In genomic region chr12:15936751-15937150, GRCh38 we compare ENCODE assay signal across 14 cellular contexts. TPM values are rescaled to one million over a fixed set of nuclear protein-coding genes. Genes with fewer than 3 reads are reported as not detected.
DNase-seq lines count a peak whose midpoint lies in the region; ATAC-seq and TF ChIP-seq lines count a peak whose summit lies in the region.
"Had no signal": no experiment of that assay in that cellular context is flagged by ENCODE, and none has a peak within 500 bp of the region (broad histone marks: within the 10 kb centered on the region; RNA-seq: fewer than 3 reads in every experiment).

No MANE protein-coding gene starts in this region.

- H3K9me3 Mint-ChIP-seq in stimulated activated naive B cell treated with anti-CD40 and anti-IgM and Interleukin-4, amounts not matched to agents 10 μg/mL and 1 μg/mL and 100 μg/mL, for 72 hours = peaks cover 13 to 14% of the 10 kb centered on the region in 2 donors

- H3K9me3 ChIP-seq in HEK293 (ENCODE audit: control insufficient read depth, insufficient read depth, low read depth, low read length) (peaks cover 2% of the 10 kb centered on the region; the same call in 1 of the 2 replicates), mammary epithelial cell (replicated peaks; ENCODE audit: insufficient read depth, low read length) (peaks cover 8% of the 10 kb centered on the region)

- H3K9ac ChIP-seq in mammary epithelial cell (ENCODE audit: insufficient read depth, low read length) = no peak overlapping the region

- no peak overlapping the region for H3K4me2 ChIP-seq in mammary epithelial cell (ENCODE audit: insufficient read depth, low read depth, low read length)

- H3K4me1 Mint-ChIP-seq in stimulated activated naive B cell treated with anti-CD40 and anti-IgM and Interleukin-4, amounts not matched to agents 10 μg/mL and 1 μg/mL and 100 μg/mL, for 72 hours = peaks cover 7 to 23% of the 10 kb centered on the region in 2 donors

- H3K27ac ChIP-seq in HEK293 (ENCODE audit: extremely low read depth, low read depth, low read length) (no peak overlapping the region), mammary epithelial cell (ENCODE audit: insufficient read depth, low read depth, low read length) (no peak overlapping the region), foreskin keratinocyte (no peak overlapping the region)

- intact Hi-C loops in mammary epithelial cell (cut with micrococcal nuclease) = no loop called here
- intact Hi-C loops in left colon (cut with DNase I, micrococcal nuclease) = no loop called here

- H3K4me3 ChIP-seq in HEK293 (ENCODE audit: low read depth, low read length) (no peak overlapping the region), mammary epithelial cell (replicated peaks in 1 of 3; ENCODE audit: insufficient read depth in 1 of 3, low read depth in 2 of 3, low read length in 3 of 3) (no peak overlapping the region)

- H3K36me3 ChIP-seq in HEK293 (ENCODE audit: control insufficient read depth in 2 of 2, insufficient read depth in 1 of 2, low read length in 2 of 2) (no peaks in the 10 kb centered on the region), mammary epithelial cell (ENCODE audit: insufficient read depth, low read length) (no peaks in the 10 kb centered on the region)

- H3K4me3 Mint-ChIP-seq in stimulated activated naive B cell treated with anti-CD40 and anti-IgM and Interleukin-4, amounts not matched to agents 10 μg/mL and 1 μg/mL and 100 μg/mL, for 72 hours = no peak overlapping the region
- H3K4me3 Mint-ChIP-seq: B cell; CD4-positive, alpha-beta T cell had no signal

- WGBS in mammary epithelial cell (ENCODE audit: low coverage, missing lambda C conversion rate) = 88% methylated on average over 3 of the region's 3 CpGs

- no peak overlapping the region for H2AFZ ChIP-seq in mammary epithelial cell (ENCODE audit: low read depth, low read length)

- H3K27me3 Mint-ChIP-seq in stimulated activated naive B cell treated with anti-CD40 and anti-IgM and Interleukin-4, amounts not matched to agents 10 μg/mL and 1 μg/mL and 100 μg/mL, for 72 hours = no peaks in the 10 kb centered on the region
- H3K27me3 Mint-ChIP-seq: B cell; CD4-positive, alpha-beta T cell had no signal

- H3K27me3 ChIP-seq in mammary epithelial cell (ENCODE audit: insufficient read depth, low read length) (no peaks in the 10 kb centered on the region), foreskin keratinocyte (no peaks in the 10 kb centered on the region)

- H3K4me1 ChIP-seq in HEK293 (ENCODE audit: control insufficient read depth, insufficient read depth, low read length) (peaks cover 2% of the 10 kb centered on the region; the same call in 1 of the 2 replicates), mammary epithelial cell (ENCODE audit: insufficient read depth, low read length) (peaks cover 2% of the 10 kb centered on the region), foreskin keratinocyte (no peaks in the 10 kb centered on the region)

- H4K20me1 ChIP-seq in mammary epithelial cell (ENCODE audit: insufficient read depth, low read length) = no peaks in the 10 kb centered on the region

- in situ Hi-C loops in mammary epithelial cell (cut with MboI; ENCODE audit: low sequenced_read_pairs in 2 of 2) = no loop called here

- H3K36me3 Mint-ChIP-seq in stimulated activated naive B cell treated with anti-CD40 and anti-IgM and Interleukin-4, amounts not matched to agents 10 μg/mL and 1 μg/mL and 100 μg/mL, for 72 hours = peaks cover 20 to 34% of the 10 kb centered on the region in 2 donors

- DNase-seq in mammary epithelial cell (peak; percentile 32), foreskin keratinocyte (no peak), kidney tubule cell (ENCODE audit: low spot score) (no peak), RKO (ENCODE audit: low spot score) (no peak), left colon (no peak)
- DNase-seq in stimulated activated naive B cell treated with anti-CD40 and anti-IgM and Interleukin-4, amounts not matched to agents 10 μg/mL and 1 μg/mL and 100 μg/mL, for 72 hours = no peak
- DNase-seq: C1 segment of cervical spinal cord; CD4-positive, alpha-beta T cell; DMS79; GOT3; HCEC 1CT had no signal

- POLR2A ChIA-PET in HEK293 (lab: Yijun Ruan, JAX) = no interaction called here

- H3K79me2 ChIP-seq in mammary epithelial cell (ENCODE audit: insufficient read depth, low read length) = peaks cover 57% of the 10 kb centered on the region

- H3K27ac Mint-ChIP-seq in stimulated activated naive B cell treated with anti-CD40 and anti-IgM and Interleukin-4, amounts not matched to agents 10 μg/mL and 1 μg/mL and 100 μg/mL, for 72 hours = peak overlapping the region; percentile 48
- H3K27ac Mint-ChIP-seq: B cell; CD4-positive, alpha-beta T cell had no signal

- TF ChIP-seq CTCF in HEK293 (tag by site-specific recombination; IDR thresholded peaks at IDR 0.05) (no peak), mammary epithelial cell (conservative IDR thresholded peaks at IDR 0.05 in 1 of 2, IDR thresholded peaks at IDR 0.05 in 1 of 2; ENCODE audit: extremely low read depth in 1 of 2, insufficient read depth in 1 of 2, low read depth in 1 of 2, low read length in 2 of 2) (no peak), foreskin keratinocyte (conservative IDR thresholded peaks at IDR 0.05) (no peak)

- peak; percentile 26 for ATAC-seq in foreskin keratinocyte
- ATAC-seq in stimulated activated naive B cell treated with anti-CD40 and anti-IgM and Interleukin-4, amounts not matched to agents 10 μg/mL and 1 μg/mL and 100 μg/mL, for 72 hours (replicated peaks) = no peak
- ATAC-seq in left colon = no peak
- ATAC-seq: HepG2 had no signal

- no TSS peak for BruUV-seq in mammary epithelial cell (replicated peaks; lab: Mats Ljungman, UMichigan)

- dilution Hi-C loops in mammary epithelial cell (cut with HindIII; ENCODE audit: low sequenced_read_pairs) = no loop called here

- CTCF ChIA-PET in HEK293 (lab: Yijun Ruan, JAX) (no interaction called here), mammary epithelial cell (lab: Charles Lee; ENCODE audit: low non-redundant PET) (no interaction called here)

TF ChIP-seq in HEK293, 187 proteins besides CTCF, POLR2A, EP300 and RAD21:
- TF ChIP-seq YY1 (tag by site-specific recombination; IDR thresholded peaks at IDR 0.05) = no peak
- TF ChIP-seq, protein P1, sequence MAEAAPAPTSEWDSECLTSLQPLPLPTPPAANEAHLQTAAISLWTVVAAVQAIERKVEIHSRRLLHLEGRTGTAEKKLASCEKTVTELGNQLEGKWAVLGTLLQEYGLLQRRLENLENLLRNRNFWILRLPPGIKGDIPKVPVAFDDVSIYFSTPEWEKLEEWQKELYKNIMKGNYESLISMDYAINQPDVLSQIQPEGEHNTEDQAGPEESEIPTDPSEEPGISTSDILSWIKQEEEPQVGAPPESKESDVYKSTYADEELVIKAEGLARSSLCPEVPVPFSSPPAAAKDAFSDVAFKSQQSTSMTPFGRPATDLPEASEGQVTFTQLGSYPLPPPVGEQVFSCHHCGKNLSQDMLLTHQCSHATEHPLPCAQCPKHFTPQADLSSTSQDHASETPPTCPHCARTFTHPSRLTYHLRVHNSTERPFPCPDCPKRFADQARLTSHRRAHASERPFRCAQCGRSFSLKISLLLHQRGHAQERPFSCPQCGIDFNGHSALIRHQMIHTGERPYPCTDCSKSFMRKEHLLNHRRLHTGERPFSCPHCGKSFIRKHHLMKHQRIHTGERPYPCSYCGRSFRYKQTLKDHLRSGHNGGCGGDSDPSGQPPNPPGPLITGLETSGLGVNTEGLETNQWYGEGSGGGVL (tag by site-specific recombination; IDR thresholded peaks at IDR 0.05) = no peak
- TF ChIP-seq BCL11A (tag by site-specific recombination; IDR thresholded peaks at IDR 0.05; ENCODE audit: low read depth) = no peak
- TF ChIP-seq ZNF184 (tag by site-specific recombination; IDR thresholded peaks at IDR 0.05) = no peak
- no peak for TF ChIP-seq ZNF549 (tag by site-specific recombination; IDR thresholded peaks at IDR 0.05)
- TF ChIP-seq ATF2 (tag by site-specific recombination; IDR thresholded peaks at IDR 0.05; ENCODE audit: low read depth) = 0 out of 2 replicates have a peak, but pooled peaks have one; percentile 34
- TF ChIP-seq, protein P2, sequence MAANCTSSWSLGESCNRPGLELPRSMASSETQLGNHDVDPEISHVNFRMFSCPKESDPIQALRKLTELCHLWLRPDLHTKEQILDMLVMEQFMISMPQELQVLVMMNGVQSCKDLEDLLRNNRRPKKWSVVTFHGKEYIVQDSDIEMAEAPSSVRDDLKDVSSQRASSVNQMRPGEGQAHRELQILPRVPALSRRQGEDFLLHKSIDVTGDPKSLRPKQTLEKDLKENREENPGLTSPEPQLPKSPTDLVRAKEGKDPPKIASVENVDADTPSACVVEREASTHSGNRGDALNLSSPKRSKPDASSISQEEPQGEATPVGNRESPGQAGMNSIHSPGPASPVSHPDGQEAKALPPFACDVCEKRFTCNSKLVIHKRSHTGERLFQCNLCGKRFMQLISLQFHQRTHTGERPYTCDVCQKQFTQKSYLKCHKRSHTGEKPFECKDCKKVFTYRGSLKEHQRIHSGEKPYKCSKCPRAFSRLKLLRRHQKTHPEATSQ (tag by site-specific recombination; IDR thresholded peaks at IDR 0.05) = no peak

RNA-seq across cellular contexts. Expression of gene DERA, which starts 25.6 kb away (rescaled TPM):
- total RNA-seq in mammary epithelial cell = 10 to 100 TPM; 43.2 to 49.2 TPM
- 30.6 TPM for polyA plus RNA-seq in mammary epithelial cell
- 29.7 TPM for polyA minus RNA-seq in mammary epithelial cell
- total RNA-seq in foreskin keratinocyte = 38.2 and 38.3 TPM in 2 replicates
- 26.7 and 30.9 TPM in 2 replicates for polyA plus RNA-seq in foreskin keratinocyte
- total RNA-seq in left colon = 10 to 100 TPM; 72.1 to 74.9 TPM

RNA-seq across cellular contexts. Expression of gene STRAP, which starts 54.6 kb away (rescaled TPM):
- total RNA-seq in mammary epithelial cell = 100 to 1,000 TPM in 1 of 2 donors, 10 to 100 TPM in 1; 83.2 to 163 TPM
- 133 TPM for polyA plus RNA-seq in mammary epithelial cell
- 84.0 TPM for polyA minus RNA-seq in mammary epithelial cell
- total RNA-seq in foreskin keratinocyte = 177 and 178 TPM in 2 replicates
- polyA plus RNA-seq in foreskin keratinocyte = 164 and 177 TPM in 2 replicates
- 10 to 100 TPM; 74.4 to 75.6 TPM for total RNA-seq in left colon
